ENCODE assay signal across 27 cellular contexts in the genomic region with DNA sequence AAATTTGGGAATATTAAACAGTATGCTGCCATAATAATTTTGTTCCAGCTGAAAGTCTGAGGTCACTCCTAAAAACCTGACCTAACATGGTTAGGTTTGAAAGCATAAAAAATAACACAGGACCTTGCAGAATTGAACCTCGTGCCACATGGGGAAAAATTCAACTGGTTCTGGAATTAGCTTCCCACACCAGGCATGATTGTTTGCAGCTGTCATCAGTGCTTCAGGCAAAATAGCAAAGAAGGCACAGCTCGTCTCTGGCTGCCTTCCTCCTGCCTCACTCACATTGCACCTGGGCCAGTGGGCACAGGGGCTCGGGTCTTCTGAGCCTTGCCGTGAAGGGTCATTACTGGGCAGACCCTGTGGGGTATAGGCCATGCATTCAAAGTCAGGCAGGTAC.
DNase-seq lines count a peak whose midpoint lies in the region; ATAC-seq and TF ChIP-seq lines count a peak whose summit lies in the region.
"Had no signal": no experiment of that assay in that cellular context is flagged by ENCODE, and none has a peak within 500 bp of the region (broad histone marks: within the 10 kb centered on the region; RNA-seq: fewer than 3 reads in every experiment).

No MANE protein-coding gene starts in this region.

- TF ChIP-seq POLR2A in stomach (IDR thresholded peaks at IDR 0.05), result no peak

- ATAC-seq in upper lobe of right lung, result peak; percentile 10
- ATAC-seq in GM18870 (IDR thresholded peaks at IDR 0.05; ENCODE audit: unreplicated experiment), result no peak
- ATAC-seq in left ventricle myocardium superior, result no peak
- ATAC-seq: PC-3, Right ventricle myocardium inferior had no signal

- H3K4me3 ChIP-seq in epithelial cell of esophagus (ENCODE audit: low read length) (no peak overlapping the region), upper lobe of right lung (no peak overlapping the region), stomach (no peak overlapping the region)
- H3K4me3 ChIP-seq: HAP-1, SJSA1 had no signal

- TF ChIP-seq CTCF in epithelial cell of esophagus (IDR thresholded peaks at IDR 0.05; ENCODE audit: insufficient read depth, low read depth, low read length, missing control alignments) (no peak), upper lobe of right lung (IDR thresholded peaks at IDR 0.05) (no peak), stomach (IDR thresholded peaks at IDR 0.05) (no peak)

- H3K9me3 ChIP-seq in upper lobe of right lung (no peaks in the 10 kb centered on the region), stomach (no peaks in the 10 kb centered on the region)
- H3K9me3 ChIP-seq: HAP-1, SJSA1 had no signal

- H3K4me1 ChIP-seq in upper lobe of right lung (no peaks in the 10 kb centered on the region), stomach (no peaks in the 10 kb centered on the region)
- H3K4me1 ChIP-seq: HAP-1, SJSA1 had no signal

- H3K27ac ChIP-seq in upper lobe of right lung (no peak overlapping the region), stomach (no peak overlapping the region)
- H3K27ac ChIP-seq: C4-2B, SJSA1 had no signal

- TF ChIP-seq EP300 in stomach (IDR thresholded peaks at IDR 0.05), result no peak

- intact Hi-C loops in upper lobe of right lung (cut with DNase I) (no loop called here), stomach (cut with DNase I; ENCODE audit: low total_unique reads) (no loop called here), left ventricle myocardium superior (cut with micrococcal nuclease) (no loop called here)

- DNase-seq in RPMI7951 (ENCODE audit: low read depth) (peak; percentile 13), epithelial cell of esophagus (ENCODE audit: low read depth) (peak; percentile 13), myocyte (ENCODE audit: low read depth) (peak; percentile 66), upper lobe of right lung (no peak), stomach (no peak), COLO829 (ENCODE audit: low spot score) (no peak), left ventricle myocardium superior (no peak)
- DNase-seq: Calu3; CD8-positive, alpha-beta memory T cell; DMS79 treated with DMSO at 0.1 percent for 48 hours; GOT3; HFFc6; KBM-7; MV-4-11; NCI-H1105; NCI-H1436 treated with DMSO at 0.1 percent for 48 hours; NCI-H187 treated with DMSO at 0.1 percent for 48 hours; NCI-H2171 treated with DMSO at 0.1 percent for 48 hours; NCI-H524; NCI-H774; NK-92 treated with Interleukin-12 subunit alpha and Interleukin-12 subunit beta, amount 100 ng/mL, for 24 hours; PC-3 had no signal

- H3K36me3 ChIP-seq in upper lobe of right lung (no peaks in the 10 kb centered on the region), stomach (no peaks in the 10 kb centered on the region)
- H3K36me3 ChIP-seq: HAP-1, SJSA1 had no signal

- H3K27me3 ChIP-seq in upper lobe of right lung, result no peaks in the 10 kb centered on the region
- H3K27me3 ChIP-seq in stomach, result no peaks in the 10 kb centered on the region
- H3K27me3 ChIP-seq: SJSA1 had no signal

- 56 to 80% (median 76%) methylated on average over 2 to 4 of the region's 4 CpGs for WGBS in stomach, 5 donors

Comparison
In these comparisons a context has a peak if more than half of its experiments do, and no peak if none do; other contexts are left out.
1. DNase-seq: peak in RPMI7951 (single experiment), epithelial cell of esophagus (single experiment) and myocyte (single experiment); none in upper lobe of right lung (single experiment), stomach (single experiment), COLO829 (single experiment) and left ventricle myocardium superior (single experiment).